ENCODE assay signal across 8 cellular contexts in genomic region chr13:20475927-20476691, GRCh38. TPM values are rescaled to one million over a fixed set of nuclear protein-coding genes. Genes with fewer than 3 reads are reported as not detected.
A peak's percentile ranks its signal among the peaks of the same experiment; 100 is the strongest.
DNase-seq lines count a peak whose midpoint lies in the region; ATAC-seq and TF ChIP-seq lines count a peak whose summit lies in the region.

No MANE protein-coding gene starts in this region.

- H3K9me3 Mint-ChIP-seq in GM23338 = no peaks in the 10 kb centered on the region

- peak overlapping the region; percentile 40; the same call in 1 of the 2 replicates for H3K27ac Mint-ChIP-seq in GM23338

- H3K27me3 ChIP-seq in GM23338 (ENCODE audit: insufficient read depth) (no peaks in the 10 kb centered on the region), MM.1S (replicated peaks; ENCODE audit: insufficient read depth, low read length) (no peaks in the 10 kb centered on the region), neutrophil (no peaks in the 10 kb centered on the region)

- H3K79me2 ChIP-seq in GM23338 (replicated peaks; ENCODE audit: insufficient read depth) (no peaks in the 10 kb centered on the region), MM.1S (ENCODE audit: low read length) (no peaks in the 10 kb centered on the region)

- peaks cover 4% of the 10 kb centered on the region for H3K27me3 Mint-ChIP-seq in GM23338 (ENCODE audit: insufficient read depth, low read depth, poor library complexity)

- H3K27ac ChIP-seq in GM23338 (ENCODE audit: low read depth) (no peak overlapping the region), MM.1S (ENCODE audit: low read length) (peak overlapping the region; percentile 99), neutrophil (peak overlapping the region; percentile 98)

- peak overlapping the region; percentile 79 for H3K9ac ChIP-seq in MM.1S (ENCODE audit: low read length)

- H3K9me2 ChIP-seq in GM23338 (ENCODE audit: insufficient read depth) (no peaks in the 10 kb centered on the region), MM.1S (replicated peaks; ENCODE audit: insufficient read depth, low read length) (no peaks in the 10 kb centered on the region)

- ATAC-seq in GM23338 = peak; percentile 78

- H3K4me1 ChIP-seq in GM23338 (ENCODE audit: insufficient read depth) (peaks cover 6% of the 10 kb centered on the region; the same call in 1 of the 2 replicates), MM.1S (ENCODE audit: low read length) (peaks cover 9% of the 10 kb centered on the region), neutrophil (ENCODE audit: control insufficient read depth in 1 of 2, insufficient read depth in 1 of 2, low read depth in 1 of 2, low read length in 1 of 2) (peaks cover 43 to 51% of the 10 kb centered on the region in 2 experiments)

- H3K4me3 ChIP-seq in GM23338 = no peak overlapping the region
- H3K4me3 ChIP-seq in MM.1S (ENCODE audit: low read length) = peak overlapping the region; percentile 35; the same call in 1 of the 2 replicates
- H3K4me3 ChIP-seq in neutrophil (ENCODE audit: low read depth in 1 of 2, low read length in 1 of 2) = peak overlapping the region; percentile 38 to 49

- no peak overlapping the region for H3K4me3 Mint-ChIP-seq in GM23338

- H3K4me1 Mint-ChIP-seq in GM23338 = peaks cover 11% of the 10 kb centered on the region

- DNase-seq in GM13977 (ENCODE audit: low spot score) = peak; percentile 77
- peak; percentile 43 for DNase-seq in GM23338 (ENCODE audit: low spot score)
- peak; percentile 87 for DNase-seq in MM.1S
- DNase-seq in activated T-helper 9 cell treated with anti-CD3 and anti-CD28 coated beads, Interleukin-2, amount 50 U/mL, for 16 hours (ENCODE audit: low read depth) = peak; percentile 52
- no peak for DNase-seq in hippocampal formation (lab: John Stamatoyannopoulos, UW)
- no peak for DNase-seq in COLO829 (ENCODE audit: low spot score)
- no peak for DNase-seq in NCI-H1694 treated with DMSO at 0.1 percent for 48 hours (lab: John Stamatoyannopoulos, UW)

- no peak overlapping the region for H3K4me2 ChIP-seq in GM23338
- H3K4me2 ChIP-seq in MM.1S (ENCODE audit: low read depth, low read length) = peak overlapping the region; percentile 59

- no peak for TF ChIP-seq CTCF in GM13977 (IDR thresholded peaks at IDR 0.05; ENCODE audit: extremely low read depth, insufficient read depth, missing control alignments)
- TF ChIP-seq CTCF in GM23338 (conservative IDR thresholded peaks at IDR 0.05; ENCODE audit: low read depth in 2 of 2) = no peak
- no peak for TF ChIP-seq CTCF in MM.1S (IDR thresholded peaks at IDR 0.05; ENCODE audit: low read length)
- no peak for TF ChIP-seq CTCF in neutrophil (IDR thresholded peaks at IDR 0.05)

- H4K20me1 ChIP-seq in GM23338 (replicated peaks; ENCODE audit: insufficient read depth) (no peaks in the 10 kb centered on the region), MM.1S (ENCODE audit: insufficient read depth, low read length) (no peaks in the 10 kb centered on the region)

- in situ Hi-C loops in GM13977 (cut with MboI; ENCODE audit: low pct_unique_long_range_greater_than_20kb, low sequenced_read_pairs, unreplicated experiment) = no loop called here

- no peaks in the 10 kb centered on the region for H3F3A ChIP-seq in GM23338 (replicated peaks; ENCODE audit: low read depth)
- H3F3A ChIP-seq in MM.1S (ENCODE audit: insufficient read depth, low read length) = peaks cover 8% of the 10 kb centered on the region; the same call in 1 of the 2 replicates

- H2AFZ ChIP-seq in GM23338 (peak overlapping the region; percentile 43; the same call in 1 of the 2 replicates), MM.1S (ENCODE audit: low read length) (peak overlapping the region; percentile 51; the same call in 1 of the 2 replicates)

- H3K9me3 ChIP-seq in MM.1S (replicated peaks; ENCODE audit: insufficient read depth, low read length) = no peaks in the 10 kb centered on the region
- no peaks in the 10 kb centered on the region for H3K9me3 ChIP-seq in neutrophil

- H3K36me3 Mint-ChIP-seq in GM23338 (ENCODE audit: low read depth) = no peaks in the 10 kb centered on the region

- H3K36me3 ChIP-seq in GM23338 (ENCODE audit: insufficient read depth) (no peaks in the 10 kb centered on the region), MM.1S (replicated peaks; ENCODE audit: insufficient read depth, low read length) (no peaks in the 10 kb centered on the region), neutrophil (no peaks in the 10 kb centered on the region)

TF ChIP-seq in GM23338, 12 proteins besides CTCF, POLR2A, EP300 and RAD21 (continues in another document):
- TF ChIP-seq EZH2phosphoT487 (IDR thresholded peaks at IDR 0.05; ENCODE audit: unreplicated experiment) = no peak
- TF ChIP-seq NANOG (IDR thresholded peaks at IDR 0.05; ENCODE audit: borderline replicate concordance) = no peak
- no peak for TF ChIP-seq ZNF331 (CRISPR knock-in tag; IDR thresholded peaks at IDR 0.05; ENCODE audit: low read depth)
- no peak for TF ChIP-seq ZNF462 (CRISPR knock-in tag; IDR thresholded peaks at IDR 0.05)
- TF ChIP-seq EZH2 (IDR thresholded peaks at IDR 0.05; ENCODE audit: low read depth, unreplicated experiment) = no peak

RNA-seq across cellular contexts. Expression of gene CRYL1, which starts 49.5 kb away (rescaled TPM):
- 2.6 and 5.0 TPM in 2 replicates for total RNA-seq in GM23338 (2014; rRNA removed; shearing (Covaris generic))
- polyA plus RNA-seq in GM23338 (2016; fragmentation: Nextera tagmentation; extraction: Ambion mirVana) = 2.2 and 3.1 TPM in 2 replicates

Comparison
In these comparisons a context has a peak if more than half of its experiments do, and no peak if none do; other contexts are left out.
1. DNase-seq: peak in GM13977 (single experiment), GM23338 (single experiment), MM.1S (single experiment) and activated T-helper 9 cell treated with anti-CD3 and anti-CD28 coated beads, Interleukin-2, amount 50 U/mL, for 16 hours (single experiment); none in hippocampal formation (0 of 2), COLO829 (single experiment) and NCI-H1694 treated with DMSO at 0.1 percent for 48 hours (single experiment).